4 cellular contexts compared by ENCODE assay signal in genomic region chr6:36449173-36449572, GRCh38. TPM values are rescaled to one million over a fixed set of nuclear protein-coding genes. Genes with fewer than 3 reads are reported as not detected.
"Had no signal": no experiment of that assay in that cellular context is flagged by ENCODE, and none has a peak within 500 bp of the region (broad histone marks: within the 10 kb centered on the region; RNA-seq: fewer than 3 reads in every experiment).

No MANE protein-coding gene starts in this region.

RNA-seq across cellular contexts. Expression of gene PXT1, which starts 6.5 kb away (rescaled TPM):
- total RNA-seq: adrenal gland, aorta, body of pancreas, cerebellum had no signal
- polyA plus RNA-seq: adrenal gland had no signal
